ENCODE assay signal across 15 cellular contexts in the genomic region with DNA sequence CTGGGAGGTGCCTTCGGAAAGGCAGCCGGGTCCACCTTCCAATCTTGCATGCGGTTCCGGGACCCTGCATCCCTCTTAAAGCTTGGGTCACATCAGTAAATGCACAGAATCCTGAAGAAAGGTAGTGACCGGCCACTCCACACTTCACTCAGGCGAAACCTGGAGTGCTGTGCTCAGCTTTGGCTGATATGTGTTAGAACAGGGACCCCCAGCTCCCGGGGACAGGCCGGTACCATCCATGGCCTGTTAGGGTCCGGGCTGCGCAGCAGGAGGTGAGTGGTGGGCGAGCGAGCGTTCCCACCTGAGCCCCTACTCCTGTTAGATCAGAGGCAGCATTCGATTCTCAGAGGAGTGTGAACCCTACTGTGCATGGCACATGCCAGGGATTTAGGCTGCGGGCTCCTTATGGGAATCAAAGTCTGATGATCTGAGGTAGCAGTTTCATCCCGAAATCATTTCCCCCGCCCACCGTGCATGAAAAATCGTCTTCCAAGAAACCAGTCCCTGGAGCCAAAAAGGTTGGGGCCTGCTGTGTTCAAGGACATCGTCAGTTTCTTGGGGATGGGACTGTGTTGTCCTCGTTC.
DNase-seq lines count a peak whose midpoint lies in the region; TF ChIP-seq lines count a peak whose summit lies in the region.
"Had no signal": no experiment of that assay in that cellular context is flagged by ENCODE, and none has a peak within 500 bp of the region (broad histone marks: within the 10 kb centered on the region; RNA-seq: fewer than 3 reads in every experiment).

No MANE protein-coding gene starts in this region.

- no peak overlapping the region for H3K27ac Mint-ChIP-seq in type B pancreatic cell
- H3K27ac Mint-ChIP-seq: CD14-positive monocyte; CD4-positive, alpha-beta memory T cell; H9 had no signal

- peaks cover 4% of the 10 kb centered on the region for H3K9me3 Mint-ChIP-seq in type B pancreatic cell

- H3K4me3 Mint-ChIP-seq in type B pancreatic cell: no peak overlapping the region
- H3K4me3 Mint-ChIP-seq: CD14-positive monocyte; CD4-positive, alpha-beta memory T cell; H9 had no signal

- H3K27me3 Mint-ChIP-seq in type B pancreatic cell: peaks cover 12% of the 10 kb centered on the region
- H3K27me3 Mint-ChIP-seq: CD4-positive, alpha-beta memory T cell had no signal

- H4K91ac ChIP-seq in neuronal stem cell (ENCODE audit: low read depth, low read length, poor library complexity): no peak overlapping the region

- H3K18ac ChIP-seq in neuronal stem cell (ENCODE audit: low read length): no peak overlapping the region

- no peak overlapping the region for H2BK15ac ChIP-seq in neuronal stem cell (ENCODE audit: low read length)

- in situ Hi-C loops in GM13976 (cut with MboI; ENCODE audit: low sequenced_read_pairs, unreplicated experiment): no loop called here

- no peaks in the 10 kb centered on the region for H3K27me3 ChIP-seq in neuronal stem cell (ENCODE audit: control insufficient read depth in 3 of 3, insufficient read depth in 3 of 3, low read depth in 1 of 3, low read length in 3 of 3)

- TF ChIP-seq CTCF in type B pancreatic cell (conservative IDR thresholded peaks at IDR 0.05) (no peak), GM13976 (IDR thresholded peaks at IDR 0.05; ENCODE audit: borderline replicate concordance, control extremely low read depth, extremely low read depth, insufficient read depth, missing control alignments) (no peak)

- H3K4me1 Mint-ChIP-seq in type B pancreatic cell (ENCODE audit: unreplicated experiment): peaks cover 9% of the 10 kb centered on the region
- H3K4me1 Mint-ChIP-seq: CD4-positive, alpha-beta memory T cell had no signal

- no peak overlapping the region for H2BK120ac ChIP-seq in neuronal stem cell (ENCODE audit: low read depth, low read length)

- peak; percentile 33 for DNase-seq in activated CD8-positive, alpha-beta memory T cell treated with anti-CD3 and anti-CD28 coated beads for 24 hours
- no peak for DNase-seq in activated CD8-positive, alpha-beta memory T cell treated with anti-CD3 and anti-CD28 coated beads, Interleukin-2, amount 50 U/mL, for 48 hours
- DNase-seq in islet precursor cell (peak; percentile 16), neuronal stem cell (ENCODE audit: low spot score) (no peak), type B pancreatic cell (ENCODE audit: extremely low spot score, unreplicated experiment) (peak; percentile 63), NK-92 (lab: John Stamatoyannopoulos, UW; ENCODE audit: unreplicated experiment) (no peak), NCI-H2107 treated with DMSO at 0.1 percent for 48 hours (lab: John Stamatoyannopoulos, UW; ENCODE audit: unreplicated experiment) (no peak), GM13976 (ENCODE audit: low spot score) (no peak)
- DNase-seq: 8988T; CD4-positive, alpha-beta memory T cell; DMS79 treated with DMSO at 0.1 percent for 48 hours; GF-D8; H9 had no signal

- H2BK5ac ChIP-seq in neuronal stem cell (ENCODE audit: low read length): no peak overlapping the region

- H3K27ac ChIP-seq in neuronal stem cell (replicated peaks; ENCODE audit: low read length): no peak overlapping the region
- H3K27ac ChIP-seq: BLaER1 had no signal

- H3K14ac ChIP-seq in neuronal stem cell (ENCODE audit: low read length): no peak overlapping the region

- no CpG with 5 or more reads among the region's 21 CpGs for WGBS in neuronal stem cell (ENCODE audit: extremely low coverage in 2 of 2, insufficient read length in 2 of 2, insufficient replicate concordance in 1 of 2), 2 donors

- H3K23ac ChIP-seq in neuronal stem cell (ENCODE audit: low read depth, low read length, poor library complexity): no peak overlapping the region

- no peak overlapping the region for H2BK12ac ChIP-seq in neuronal stem cell (ENCODE audit: low read length)

- peak overlapping the region; percentile 39 for H2AK5ac ChIP-seq in neuronal stem cell (ENCODE audit: low read depth, low read length)

- no peak overlapping the region for H2AFZ ChIP-seq in neuronal stem cell (ENCODE audit: low read length)

- no peaks in the 10 kb centered on the region for H3K4me1 ChIP-seq in neuronal stem cell (ENCODE audit: control insufficient read depth in 2 of 2, insufficient read depth in 1 of 2, low read depth in 1 of 2, low read length in 2 of 2)

- peaks cover 0 to 2% of the 10 kb centered on the region in 2 donors for H3K9me3 ChIP-seq in neuronal stem cell (replicated peaks in 1 of 2; ENCODE audit: control insufficient read depth in 2 of 2, insufficient read depth in 1 of 2, low read depth in 1 of 2, low read length in 2 of 2)

- no peak overlapping the region for H3K4ac ChIP-seq in neuronal stem cell (ENCODE audit: low read length)

- no peaks in the 10 kb centered on the region for H3K79me1 ChIP-seq in neuronal stem cell (ENCODE audit: low read depth, low read length)

- H3K9ac ChIP-seq in neuronal stem cell (ENCODE audit: low read depth, low read length, poor library complexity): no peak overlapping the region
- H3K9ac ChIP-seq: BLaER1 had no signal

- no peaks in the 10 kb centered on the region for H3K36me3 Mint-ChIP-seq in type B pancreatic cell
- H3K36me3 Mint-ChIP-seq: CD14-positive monocyte; CD4-positive, alpha-beta memory T cell had no signal

- H3K4me3 ChIP-seq in neuronal stem cell (ENCODE audit: low read length in 2 of 2): no peak overlapping the region
- H3K4me3 ChIP-seq: BLaER1 had no signal

- no peak overlapping the region for H4K8ac ChIP-seq in neuronal stem cell (ENCODE audit: low read depth, low read length)

- no peaks in the 10 kb centered on the region for H3K36me3 ChIP-seq in neuronal stem cell (replicated peaks in 1 of 2; ENCODE audit: control insufficient read depth in 2 of 2, insufficient read depth in 2 of 2, low read length in 2 of 2)
- H3K36me3 ChIP-seq: BLaER1 had no signal

- H3K4me2 ChIP-seq in neuronal stem cell (ENCODE audit: insufficient read depth, low read length, poor library complexity, severe bottlenecking): no peak overlapping the region

Comparison
In these comparisons a context has a peak if more than half of its experiments do, and no peak if none do; other contexts are left out.
1. DNase-seq: peak in activated CD8-positive, alpha-beta memory T cell treated with anti-CD3 and anti-CD28 coated beads for 24 hours (single experiment), islet precursor cell (single experiment) and type B pancreatic cell (single experiment); none in activated CD8-positive, alpha-beta memory T cell treated with anti-CD3 and anti-CD28 coated beads, Interleukin-2, amount 50 U/mL, for 48 hours (single experiment), neuronal stem cell (single experiment), NK-92 (single experiment), NCI-H2107 treated with DMSO at 0.1 percent for 48 hours (single experiment) and GM13976 (single experiment).